In genomic region chr7:876972-877311, GRCh38 we compare ENCODE assay signal across 8 cellular contexts. TPM values are rescaled to one million over a fixed set of nuclear protein-coding genes. Genes with fewer than 3 reads are reported as not detected.
DNase-seq lines count a peak whose midpoint lies in the region; ATAC-seq and TF ChIP-seq lines count a peak whose summit lies in the region.

No MANE protein-coding gene starts in this region.

- CTCF ChIA-PET in Calu3 (lab: Charles Lee), result interaction anchor here (0.6 kb wide), 1 partner anchor 62 kb away, joined by 3 read pairs; no protein-coding TSS in a partner anchor

- H3K27me3 ChIP-seq in Loucy (ENCODE audit: insufficient read depth, low read length, poor library complexity, severe bottlenecking) (no peaks in the 10 kb centered on the region), mucosa of rectum (ENCODE audit: control insufficient read depth in 2 of 2, insufficient read depth in 2 of 2, low read length in 2 of 2) (no peaks in the 10 kb centered on the region)

- peak overlapping the region; percentile 76 for H2AFZ ChIP-seq in Loucy (ENCODE audit: low read length)

- intact Hi-C loops in Calu3 (cut with micrococcal nuclease; ENCODE audit: unreplicated experiment), result loop anchor here (10.0 kb wide), 1 partner anchor 552 kb away; no protein-coding TSS in a partner anchor

- H3K4me3 Mint-ChIP-seq in Calu3 (ENCODE audit: low read depth, unreplicated experiment), result peak overlapping the region; percentile 94

- H3K4me1 Mint-ChIP-seq in Calu3 (ENCODE audit: low read depth, unreplicated experiment), result peaks cover 23% of the 10 kb centered on the region

- H3K4me1 ChIP-seq in Loucy (ENCODE audit: insufficient read depth, low read length, poor library complexity, severe bottlenecking) (peaks cover 21% of the 10 kb centered on the region), mucosa of rectum (ENCODE audit: control insufficient read depth in 2 of 2, insufficient read depth in 2 of 2, low read length in 2 of 2) (peaks cover 12 to 13% of the 10 kb centered on the region in 2 donors)

- H3K27ac ChIP-seq in caudate nucleus (ENCODE audit: low read depth, low read length), result peak overlapping the region; percentile 85
- peak overlapping the region; percentile 89 for H3K27ac ChIP-seq in mucosa of rectum (ENCODE audit: low read depth in 2 of 2, low read length in 2 of 2)

- H3K9ac ChIP-seq in Loucy (ENCODE audit: low read depth, low read length, poor library complexity, severe bottlenecking), result peak overlapping the region; percentile 97
- H3K9ac ChIP-seq in mucosa of rectum (ENCODE audit: low read depth in 1 of 2, low read length in 2 of 2), result peak overlapping the region; percentile 70 to 85

- DNase-seq in Calu3, result no peak
- DNase-seq in caudate nucleus (lab: John Stamatoyannopoulos, UW), result peak in 2 of 61 donors; percentile 52 to 64
- no peak for DNase-seq in NCI-H2029 (lab: John Stamatoyannopoulos, UW)
- no peak for DNase-seq in NCI-H187 (lab: John Stamatoyannopoulos, UW)

- peaks cover 85% of the 10 kb centered on the region for H3K36me3 Mint-ChIP-seq in Calu3 (ENCODE audit: insufficient read depth, unreplicated experiment)

- H3K4me2 ChIP-seq in Loucy (ENCODE audit: low read depth, low read length, poor library complexity, severe bottlenecking), result peak overlapping the region; percentile 93

- peaks cover 36% of the 10 kb centered on the region for H4K20me1 ChIP-seq in Loucy (ENCODE audit: insufficient read depth, low read length, poor library complexity, severe bottlenecking)

- ATAC-seq in GM21515 (IDR thresholded peaks at IDR 0.05; ENCODE audit: unreplicated experiment), result peak; percentile 28
- ATAC-seq in GM19397 (IDR thresholded peaks at IDR 0.05; ENCODE audit: unreplicated experiment), result no peak

- peaks cover 51% of the 10 kb centered on the region for H3K79me2 ChIP-seq in Loucy (ENCODE audit: insufficient read depth, low read length)

- H3K4me3 ChIP-seq in Loucy (ENCODE audit: low read length, poor library complexity, severe bottlenecking) (peak overlapping the region; percentile 95), mucosa of rectum (ENCODE audit: low read length in 2 of 2) (peak overlapping the region; percentile 85 to 95)

- H3K27me3 Mint-ChIP-seq in Calu3 (ENCODE audit: unreplicated experiment), result no peaks in the 10 kb centered on the region

- no peaks in the 10 kb centered on the region for H3K9me2 ChIP-seq in Loucy (replicated peaks; ENCODE audit: low read depth, low read length)

- H3K36me3 ChIP-seq in Loucy (ENCODE audit: insufficient read depth, low read length) (peaks cover 12% of the 10 kb centered on the region; the same call in 1 of the 2 replicates), mucosa of rectum (ENCODE audit: control insufficient read depth in 2 of 2, insufficient read depth in 2 of 2, low read length in 2 of 2) (peaks cover 10 to 20% of the 10 kb centered on the region in 2 donors)

- H3K27ac Mint-ChIP-seq in Calu3 (ENCODE audit: unreplicated experiment), result peak overlapping the region; percentile 98

- no peak for TF ChIP-seq CTCF in Calu3 (IDR thresholded peaks at IDR 0.05; ENCODE audit: unreplicated experiment)
- no peak for TF ChIP-seq CTCF in Loucy (conservative IDR thresholded peaks at IDR 0.05; ENCODE audit: low read length)

- no TSS peak for BruUV-seq in Calu3 (replicated peaks; lab: Mats Ljungman, UMichigan)

- no peaks in the 10 kb centered on the region for H3K9me3 Mint-ChIP-seq in Calu3 (ENCODE audit: low read depth, unreplicated experiment)

- H3K9me3 ChIP-seq in Loucy (ENCODE audit: insufficient read depth, low read depth, low read length) (no peaks in the 10 kb centered on the region), mucosa of rectum (ENCODE audit: control insufficient read depth in 2 of 2, low read length in 2 of 2) (no peaks in the 10 kb centered on the region)

- peaks cover 19% of the 10 kb centered on the region for H3F3A ChIP-seq in Loucy (ENCODE audit: low read depth)

RNA-seq across cellular contexts. Expression of gene GET4, which starts 0.6 kb away (rescaled TPM):
- total RNA-seq in Calu3 (2022), result 145 and 167 TPM in 2 replicates

RNA-seq across cellular contexts. Expression of gene SUN1, which starts 44.7 kb away (rescaled TPM):
- total RNA-seq in Calu3 (2022), result 218 and 252 TPM in 2 replicates
